ENCODE assay signal across 9 cellular contexts in genomic region chr18:20971886-20972267, GRCh38.
A peak's percentile ranks its signal among the peaks of the same experiment; 100 is the strongest.
DNase-seq lines count a peak whose midpoint lies in the region; ATAC-seq and TF ChIP-seq lines count a peak whose summit lies in the region.
"Had no signal": no experiment of that assay in that cellular context is flagged by ENCODE, and none has a peak within 500 bp of the region (broad histone marks: within the 10 kb centered on the region; RNA-seq: fewer than 3 reads in every experiment).

No MANE protein-coding gene starts in this region.

- H3K4me3 Mint-ChIP-seq in type B pancreatic cell = no peak overlapping the region
- H3K4me3 Mint-ChIP-seq: T-helper 1 cell treated with Interleukin-12 subunit alpha and Interleukin-12 subunit beta and Interleukin-4 antibody, amounts not matched to agents 30 μg/mL and 1 μg/mL, for 36 hours had no signal

- H3K27ac Mint-ChIP-seq in type B pancreatic cell = no peak overlapping the region
- H3K27ac Mint-ChIP-seq: T-helper 1 cell treated with Interleukin-12 subunit alpha and Interleukin-12 subunit beta and Interleukin-4 antibody, amounts not matched to agents 30 μg/mL and 1 μg/mL, for 36 hours had no signal

- no peaks in the 10 kb centered on the region for H3K27me3 ChIP-seq in foreskin keratinocyte

- DNase-seq in EH (ENCODE audit: low read depth) = peak; percentile 55
- peak; percentile 54 for DNase-seq in SK-MEL-5 (ENCODE audit: low read depth, low spot score)
- peak in 1 of 2 donors; percentile 16 for DNase-seq in foreskin keratinocyte
- no peak for DNase-seq in type B pancreatic cell (ENCODE audit: extremely low spot score, unreplicated experiment)
- DNase-seq in activated CD4-positive, CD25-positive, alpha-beta regulatory T cell (lab: John Stamatoyannopoulos, UW) = no peak

- peaks cover 34% of the 10 kb centered on the region for H3K36me3 Mint-ChIP-seq in type B pancreatic cell

- H3K4me1 Mint-ChIP-seq in type B pancreatic cell (ENCODE audit: unreplicated experiment) = no peaks in the 10 kb centered on the region

- H3K27me3 Mint-ChIP-seq in type B pancreatic cell = no peaks in the 10 kb centered on the region

- peak; percentile 65 for TF ChIP-seq CTCF in foreskin keratinocyte (conservative IDR thresholded peaks at IDR 0.05)
- TF ChIP-seq CTCF in type B pancreatic cell (conservative IDR thresholded peaks at IDR 0.05) = peak; percentile 73

- H3K4me1 ChIP-seq in foreskin keratinocyte = no peaks in the 10 kb centered on the region

- H3K27ac ChIP-seq in foreskin keratinocyte = no peak overlapping the region

- H3K9me3 Mint-ChIP-seq in type B pancreatic cell = peaks cover 5% of the 10 kb centered on the region
- H3K9me3 Mint-ChIP-seq: T-helper 1 cell treated with Interleukin-12 subunit alpha and Interleukin-12 subunit beta and Interleukin-4 antibody, amounts not matched to agents 30 μg/mL and 1 μg/mL, for 36 hours had no signal

- ATAC-seq in HG02759 (IDR thresholded peaks at IDR 0.05; ENCODE audit: unreplicated experiment) = peak; percentile 58
- ATAC-seq in foreskin keratinocyte = peak; percentile 72
- no peak for ATAC-seq in GM21381 (IDR thresholded peaks at IDR 0.05; ENCODE audit: unreplicated experiment)
- ATAC-seq in HG03571 (IDR thresholded peaks at IDR 0.05; ENCODE audit: unreplicated experiment) = no peak

- in situ Hi-C loops in SK-MEL-5 (cut with HindIII; ENCODE audit: low pct_unique_long_range_greater_than_20kb, low sequenced_read_pairs) = no loop called here

Comparison
In these comparisons a context has a peak if more than half of its experiments do, and no peak if none do; other contexts are left out.
1. DNase-seq: peak in EH (single experiment) and SK-MEL-5 (single experiment); none in type B pancreatic cell (single experiment) and activated CD4-positive, CD25-positive, alpha-beta regulatory T cell (0 of 4).
2. ATAC-seq: peak in HG02759 (single experiment) and foreskin keratinocyte (single experiment); none in GM21381 (single experiment) and HG03571 (single experiment).